In the genomic region with DNA sequence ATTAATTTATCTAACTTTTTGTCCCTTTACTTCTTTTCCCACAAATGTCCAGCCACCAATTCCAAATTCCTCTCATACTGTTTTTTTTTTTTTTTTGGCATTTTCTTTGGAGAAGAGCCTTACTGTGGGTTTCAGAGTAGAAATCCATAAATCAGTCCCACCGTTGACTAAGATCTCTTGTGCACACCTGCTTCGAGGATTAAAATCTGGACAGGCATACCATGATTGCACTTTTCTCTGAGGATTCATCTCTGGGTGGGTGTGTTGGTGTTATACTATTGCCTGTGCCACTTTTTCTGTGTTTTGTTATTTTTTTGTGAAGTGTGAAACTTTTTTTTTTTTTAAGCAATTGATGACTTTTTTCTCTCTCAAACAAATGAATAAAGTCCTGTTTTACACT, we compare ENCODE assay signal across 37 cellular contexts. TPM values are rescaled to one million over a fixed set of nuclear protein-coding genes. Genes with fewer than 3 reads are reported as not detected.
"Had no signal": no experiment of that assay in that cellular context is flagged by ENCODE, and none has a peak within 500 bp of the region (broad histone marks: within the 10 kb centered on the region; RNA-seq: fewer than 3 reads in every experiment).

No MANE protein-coding gene starts in this region.

- H3K4me3 ChIP-seq: ascending aorta, cardiac muscle cell had no signal

- H3K36me3 ChIP-seq: ascending aorta, cardiac muscle cell had no signal

- H3K4me1 Mint-ChIP-seq: activated naive CD4-positive, alpha-beta T cell treated with anti-CD3 and anti-CD28 coated beads, Interleukin-2, amount 10 ng/mL, durations not matched to agents 7 days and 5 days; activated naive CD4-positive, alpha-beta T cell treated with anti-CD3 and anti-CD28 coated beads, Interleukin-2, amount 50 U/mL, for 24 hours; activated naive CD8-positive, alpha-beta T cell treated with anti-CD3 and anti-CD28 coated beads, Interleukin-2, amount 50 U/mL, for 24 hours; brain; central memory CD8-positive, alpha-beta T cell had no signal

- H3K36me3 Mint-ChIP-seq: activated naive CD4-positive, alpha-beta T cell treated with anti-CD3 and anti-CD28 coated beads, Interleukin-2, amount 10 ng/mL, durations not matched to agents 7 days and 5 days; activated naive CD4-positive, alpha-beta T cell treated with anti-CD3 and anti-CD28 coated beads, Interleukin-2, amount 50 U/mL, for 24 hours; activated naive CD8-positive, alpha-beta T cell; WTC11 had no signal

- H3K27ac ChIP-seq: ascending aorta, cardiac muscle cell, VCaP had no signal

- ATAC-seq: activated CD4-positive, alpha-beta T cell treated with anti-CD3 and anti-CD28 coated beads for 36 hours; activated CD4-positive, CD25-positive, alpha-beta regulatory T cell treated with anti-CD3 and anti-CD28 coated beads, Interleukin-2, amount 50 U/mL, for 24 hours; activated CD8-positive, alpha-beta memory T cell treated with anti-CD3 and anti-CD28 coated beads, Interleukin-2, amount 10 ng/mL, durations not matched to agents 7 days and 5 days; activated CD8-positive, alpha-beta T cell treated with anti-CD3 and anti-CD28 coated beads, Interleukin-2, amount 10 ng/mL, durations not matched to agents 7 days and 5 days; activated naive CD8-positive, alpha-beta T cell treated with anti-CD3 and anti-CD28 coated beads, Interleukin-2, amount 50 U/mL, for 24 hours; WTC11 had no signal

- H3K9me3 Mint-ChIP-seq: activated CD4-positive, alpha-beta memory T cell treated with anti-CD3 and anti-CD28 coated beads, Interleukin-2, amount 10 ng/mL, durations not matched to agents 7 days and 5 days; activated CD4-positive, alpha-beta T cell treated with anti-CD3 and anti-CD28 coated beads, Interleukin-2, amount 10 ng/mL, durations not matched to agents 7 days and 5 days; activated naive CD4-positive, alpha-beta T cell treated with anti-CD3 and anti-CD28 coated beads, Interleukin-2, amount 10 ng/mL, durations not matched to agents 7 days and 5 days; activated naive CD4-positive, alpha-beta T cell treated with anti-CD3 and anti-CD28 coated beads, Interleukin-2, amount 50 U/mL, for 24 hours; activated naive CD8-positive, alpha-beta T cell treated with anti-CD3 and anti-CD28 coated beads, Interleukin-2, amount 50 U/mL, for 24 hours; activated T-cell treated with anti-CD3 and anti-CD28 coated beads, Interleukin-2, amount 50 U/mL, for 24 hours; activated T-helper 2 cell treated with anti-CD3 and anti-CD28 coated beads, Interferon-gamma antibody, Interleukin-2, Interleukin-4, amounts not matched to agents 10 μg/mL and 5 μg/mL and 100 μg/mL, durations not matched to agents 14 hours and 24 hours and 36 hours; central memory CD8-positive, alpha-beta T cell; T-helper 1 cell treated with Interleukin-12 subunit alpha and Interleukin-12 subunit beta and Interleukin-4 antibody, amounts not matched to agents 30 μg/mL and 1 μg/mL, for 36 hours; T-helper 2 cell treated with Interferon-gamma antibody and Interleukin-4, amounts not matched to agents 5 μg/mL and 100 μg/mL, for 36 hours; WTC11 had no signal

- H3K27ac Mint-ChIP-seq: activated CD4-positive, alpha-beta memory T cell treated with anti-CD3 and anti-CD28 coated beads, Interleukin-2, amount 10 ng/mL, durations not matched to agents 7 days and 5 days; activated CD4-positive, alpha-beta T cell treated with anti-CD3 and anti-CD28 coated beads for 36 hours; activated CD4-positive, alpha-beta T cell treated with anti-CD3 and anti-CD28 coated beads, Interleukin-2, amount 10 ng/mL, durations not matched to agents 7 days and 5 days; activated CD8-positive, alpha-beta memory T cell treated with anti-CD3 and anti-CD28 coated beads, Interleukin-2, amount 10 ng/mL, durations not matched to agents 7 days and 5 days; activated CD8-positive, alpha-beta T cell treated with anti-CD3 and anti-CD28 coated beads, Interleukin-2, amount 10 ng/mL, durations not matched to agents 7 days and 5 days; activated naive CD4-positive, alpha-beta T cell treated with anti-CD3 and anti-CD28 coated beads, Interleukin-2, amount 10 ng/mL, durations not matched to agents 7 days and 5 days; activated naive CD4-positive, alpha-beta T cell treated with anti-CD3 and anti-CD28 coated beads, Interleukin-2, amount 50 U/mL, for 24 hours; activated naive CD8-positive, alpha-beta T cell; activated naive CD8-positive, alpha-beta T cell treated with anti-CD3 and anti-CD28 coated beads, Interleukin-2, amount 10 ng/mL, durations not matched to agents 7 days and 5 days; activated naive CD8-positive, alpha-beta T cell treated with anti-CD3 and anti-CD28 coated beads, Interleukin-2, amount 50 U/mL, for 24 hours; activated T-cell treated with anti-CD3 and anti-CD28 coated beads, Interleukin-2, amount 50 U/mL, for 24 hours; activated T-helper 2 cell treated with anti-CD3 and anti-CD28 coated beads, Interferon-gamma antibody, Interleukin-2, Interleukin-4, amounts not matched to agents 10 μg/mL and 5 μg/mL and 100 μg/mL, durations not matched to agents 14 hours and 24 hours and 36 hours; brain; T-helper 1 cell treated with Interleukin-12 subunit alpha and Interleukin-12 subunit beta and Interleukin-4 antibody, amounts not matched to agents 30 μg/mL and 1 μg/mL, for 36 hours; T-helper 2 cell treated with Interferon-gamma antibody and Interleukin-4, amounts not matched to agents 5 μg/mL and 100 μg/mL, for 36 hours; WTC11 had no signal

- H3K4me1 ChIP-seq: ascending aorta had no signal

- H3K4me3 Mint-ChIP-seq: activated CD4-positive, alpha-beta memory T cell treated with anti-CD3 and anti-CD28 coated beads, Interleukin-2, amount 10 ng/mL, durations not matched to agents 7 days and 5 days; activated CD4-positive, alpha-beta T cell treated with anti-CD3 and anti-CD28 coated beads for 36 hours; activated CD4-positive, alpha-beta T cell treated with anti-CD3 and anti-CD28 coated beads, Interleukin-2, amount 10 ng/mL, durations not matched to agents 7 days and 5 days; activated CD8-positive, alpha-beta memory T cell treated with anti-CD3 and anti-CD28 coated beads, Interleukin-2, amount 10 ng/mL, durations not matched to agents 7 days and 5 days; activated CD8-positive, alpha-beta T cell treated with anti-CD3 and anti-CD28 coated beads, Interleukin-2, amount 10 ng/mL, durations not matched to agents 7 days and 5 days; activated naive CD4-positive, alpha-beta T cell treated with anti-CD3 and anti-CD28 coated beads, Interleukin-2, amount 10 ng/mL, durations not matched to agents 7 days and 5 days; activated naive CD4-positive, alpha-beta T cell treated with anti-CD3 and anti-CD28 coated beads, Interleukin-2, amount 50 U/mL, for 24 hours; activated naive CD8-positive, alpha-beta T cell; activated naive CD8-positive, alpha-beta T cell treated with anti-CD3 and anti-CD28 coated beads, Interleukin-2, amount 10 ng/mL, durations not matched to agents 7 days and 5 days; activated naive CD8-positive, alpha-beta T cell treated with anti-CD3 and anti-CD28 coated beads, Interleukin-2, amount 50 U/mL, for 24 hours; activated T-cell treated with anti-CD3 and anti-CD28 coated beads, Interleukin-2, amount 50 U/mL, for 24 hours; brain; central memory CD8-positive, alpha-beta T cell; T-helper 1 cell treated with Interleukin-12 subunit alpha and Interleukin-12 subunit beta and Interleukin-4 antibody, amounts not matched to agents 30 μg/mL and 1 μg/mL, for 36 hours; T-helper 2 cell treated with Interferon-gamma antibody and Interleukin-4, amounts not matched to agents 5 μg/mL and 100 μg/mL, for 36 hours; WTC11 had no signal

- H3K9me3 ChIP-seq: ascending aorta had no signal

- DNase-seq: activated CD4-positive, alpha-beta memory T cell treated with anti-CD3 and anti-CD28 coated beads, Interleukin-2, amount 10 ng/mL, durations not matched to agents 7 days and 5 days; activated CD4-positive, alpha-beta T cell treated with anti-CD3 and anti-CD28 coated beads for 1 hour; activated CD4-positive, alpha-beta T cell treated with anti-CD3 and anti-CD28 coated beads for 36 hours; activated CD4-positive, alpha-beta T cell treated with anti-CD3 and anti-CD28 coated beads for 48 hours; activated CD4-positive, alpha-beta T cell treated with anti-CD3 and anti-CD28 coated beads, Interleukin-2, amount 10 ng/mL, durations not matched to agents 7 days and 5 days; activated CD4-positive, alpha-beta T cell treated with anti-CD3 and anti-CD28 coated beads, Interleukin-2, amount 50 U/mL, for 48 hours; activated CD4-positive, CD25-positive, alpha-beta regulatory T cell; activated CD8-positive, alpha-beta memory T cell treated with anti-CD3 and anti-CD28 coated beads for 24 hours; activated CD8-positive, alpha-beta memory T cell treated with anti-CD3 and anti-CD28 coated beads, Interleukin-2, amount 10 ng/mL, durations not matched to agents 7 days and 5 days; activated CD8-positive, alpha-beta memory T cell treated with anti-CD3 and anti-CD28 coated beads, Interleukin-2, amount 50 U/mL, for 48 hours; activated CD8-positive, alpha-beta T cell treated with anti-CD3 and anti-CD28 coated beads, Interleukin-2, amount 10 ng/mL, durations not matched to agents 7 days and 5 days; activated effector memory CD4-positive, alpha-beta T cell treated with Interleukin-2 at 50 U/mL for 16 hours; activated gamma-delta T cell; activated naive CD4-positive, alpha-beta T cell treated with anti-CD3 and anti-CD28 coated beads, Interleukin-2, amount 10 ng/mL, durations not matched to agents 7 days and 5 days; activated naive CD4-positive, alpha-beta T cell treated with Interleukin-2 at 50 U/mL for 16 hours; activated naive CD8-positive, alpha-beta T cell treated with anti-CD3 and anti-CD28 coated beads, Interleukin-2, amount 10 ng/mL, durations not matched to agents 7 days and 5 days; activated naive CD8-positive, alpha-beta T cell treated with anti-CD3 and anti-CD28 coated beads, Interleukin-2, amount 50 U/mL, for 24 hours; activated T-cell treated with anti-CD3 and anti-CD28 coated beads, Interleukin-2, amount 50 U/mL, for 24 hours; activated T-cell treated with anti-CD3 and anti-CD28 coated beads, Interleukin-2, amount 50 U/mL, for 48 hours; amygdala; anterior cingulate cortex; caudate nucleus; cerebellar nuclear complex; T-helper 2 cell; T-helper 9 cell had no signal

- H3K27me3 Mint-ChIP-seq: central memory CD8-positive, alpha-beta T cell had no signal

RNA-seq across cellular contexts. Expression of a gene that starts 13.2 kb away (rescaled TPM):
- total RNA-seq: ascending aorta, WTC11 had no signal

RNA-seq across cellular contexts. Expression of a gene that starts 55.9 kb away (rescaled TPM):
- total RNA-seq: activated CD4-positive, alpha-beta memory T cell treated with anti-CD3 and anti-CD28 coated beads, Interleukin-2, amount 10 ng/mL, durations not matched to agents 7 days and 5 days; activated CD4-positive, alpha-beta T cell treated with anti-CD3 and anti-CD28 coated beads for 36 hours; activated CD4-positive, alpha-beta T cell treated with anti-CD3 and anti-CD28 coated beads, Interleukin-2, amount 10 ng/mL, durations not matched to agents 7 days and 5 days; activated CD8-positive, alpha-beta memory T cell treated with anti-CD3 and anti-CD28 coated beads, Interleukin-2, amount 10 ng/mL, durations not matched to agents 7 days and 5 days; activated CD8-positive, alpha-beta T cell treated with anti-CD3 and anti-CD28 coated beads, Interleukin-2, amount 10 ng/mL, durations not matched to agents 7 days and 5 days; activated naive CD8-positive, alpha-beta T cell treated with anti-CD3 and anti-CD28 coated beads, Interleukin-2, amount 10 ng/mL, durations not matched to agents 7 days and 5 days; ascending aorta; WTC11 had no signal
